In genomic region chr22:46703166-46703995, GRCh38 we compare ENCODE assay signal across 19 cellular contexts. TPM values are rescaled to one million over a fixed set of nuclear protein-coding genes. Genes with fewer than 3 reads are reported as not detected.
A peak's percentile ranks its signal among the peaks of the same experiment; 100 is the strongest.
DNase-seq lines count a peak whose midpoint lies in the region; ATAC-seq, FAIRE-seq and TF ChIP-seq lines count a peak whose summit lies in the region.
"Had no signal": no experiment of that assay in that cellular context is flagged by ENCODE, and none has a peak within 500 bp of the region (broad histone marks: within the 10 kb centered on the region; RNA-seq: fewer than 3 reads in every experiment).

No MANE protein-coding gene starts in this region.

- POLR2A ChIA-PET in K562 (lab: Yijun Ruan, JAX): interaction anchor here (0.6 to 0.7 kb wide), 2 partner anchors 15 to 555 kb away, joined by 3 to 4 read pairs; no protein-coding TSS in a partner anchor
- POLR2A ChIA-PET in CD4-positive, alpha-beta T cell (lab: Charles Lee): no interaction called here

- TF ChIP-seq POLR2A in K562 (conservative IDR thresholded peaks at IDR 0.05) (no peak), H54 (IDR thresholded peaks at IDR 0.05; ENCODE audit: low read depth, low read length) (no peak)

- in situ Hi-C loops in K562 (cut with MboI): loop anchor here (10.0 kb wide), 1 partner anchor 1509 kb away; no protein-coding TSS in a partner anchor

- H3K4me2 ChIP-seq in K562 (ENCODE audit: insufficient read depth, low read length): no peak overlapping the region
- no peak overlapping the region for H3K4me2 ChIP-seq in neural progenitor cell

- TF ChIP-seq CTCF in K562 (IDR thresholded peaks at IDR 0.05 in 2 of 3, conservative IDR thresholded peaks at IDR 0.05 in 1 of 3; ENCODE audit: insufficient read depth in 2 of 3, low read depth in 1 of 3, low read length in 3 of 3) (no peak), neural progenitor cell (IDR thresholded peaks at IDR 0.05) (no peak)
- TF ChIP-seq CTCF in CD4-positive, alpha-beta T cell (IDR thresholded peaks at IDR 0.05): no peak

- no peaks in the 10 kb centered on the region for H3K9me3 ChIP-seq in K562 (replicated peaks; ENCODE audit: control insufficient read depth, insufficient read depth, low read depth, low read length)
- H3K9me3 ChIP-seq in neural progenitor cell (ENCODE audit: low read depth): no peaks in the 10 kb centered on the region
- no peaks in the 10 kb centered on the region for H3K9me3 ChIP-seq in CD4-positive, alpha-beta T cell (ENCODE audit: control insufficient read depth, low read length)
- H3K9me3 ChIP-seq: MG63 had no signal

- intact Hi-C loops in K562 (cut with micrococcal nuclease): no loop called here
- intact Hi-C loops in CD4-positive, alpha-beta T cell (cut with DNase I, micrococcal nuclease): no loop called here

- H3K4me1 ChIP-seq in K562 (replicated peaks in 1 of 2; ENCODE audit: control insufficient read depth in 2 of 2, insufficient read depth in 2 of 2, low read length in 2 of 2) (no peaks in the 10 kb centered on the region), neural progenitor cell (no peaks in the 10 kb centered on the region)

- H3F3A ChIP-seq in neural progenitor cell (ENCODE audit: low read depth): no peaks in the 10 kb centered on the region

- peaks cover 39% of the 10 kb centered on the region for H3K36me3 Mint-ChIP-seq in neural progenitor cell
- H3K36me3 Mint-ChIP-seq in CD4-positive, alpha-beta T cell (ENCODE audit: low read depth): peaks cover 91% of the 10 kb centered on the region

- no peaks in the 10 kb centered on the region for H3K79me2 ChIP-seq in K562 (ENCODE audit: control insufficient read depth, insufficient read depth, low read length)
- no peaks in the 10 kb centered on the region for H3K79me2 ChIP-seq in neural progenitor cell (ENCODE audit: low read depth)

- H4K20me1 ChIP-seq in K562 (replicated peaks; ENCODE audit: control insufficient read depth, insufficient read depth, low read length) (no peaks in the 10 kb centered on the region), neural progenitor cell (ENCODE audit: low read depth) (peaks cover 5% of the 10 kb centered on the region)

- H3K4me3 Mint-ChIP-seq in stimulated activated naive CD8-positive, alpha-beta T cell treated with anti-CD3 and anti-CD28 coated beads, Interleukin-15, amount 100 ng/mL, for 72 hours: no peak overlapping the region
- H3K4me3 Mint-ChIP-seq in neural progenitor cell: peak overlapping the region; percentile 30
- no peak overlapping the region for H3K4me3 Mint-ChIP-seq in CD4-positive, alpha-beta T cell
- H3K4me3 Mint-ChIP-seq: CD8-positive, alpha-beta memory T cell had no signal

- H2AFZ ChIP-seq in K562 (ENCODE audit: low read depth, low read length): no peak overlapping the region
- no peak overlapping the region for H2AFZ ChIP-seq in neural progenitor cell (replicated peaks)

- FAIRE-seq in K562 (lab: Jason Lieb, UNC) (no peak), H54 (lab: Jason Lieb, UNC) (no peak)

- no peaks in the 10 kb centered on the region for H3K27me3 ChIP-seq in K562 (ENCODE audit: control insufficient read depth in 2 of 2, insufficient read depth in 2 of 2, low read length in 2 of 2)
- H3K27me3 ChIP-seq in neural progenitor cell: no peaks in the 10 kb centered on the region
- H3K27me3 ChIP-seq in CD4-positive, alpha-beta T cell (ENCODE audit: control insufficient read depth, insufficient read depth, low read length): no peaks in the 10 kb centered on the region
- H3K27me3 ChIP-seq: MG63 had no signal

- WGBS in K562 (ENCODE audit: insufficient coverage, low coverage, missing lambda C conversion rate): 82% methylated on average over 10 of the region's 26 CpGs

- no peak for ATAC-seq in stimulated activated naive CD8-positive, alpha-beta T cell treated with anti-CD3 and anti-CD28 coated beads, Interleukin-15, amount 100 ng/mL, for 72 hours
- ATAC-seq in stimulated activated naive CD8-positive, alpha-beta T cell treated with anti-CD3 and anti-CD28 coated beads, Interleukin-15, Interleukin-2, amounts not matched to agents 100 U/mL and 50 U/mL, for 24 hours: no peak
- ATAC-seq in K562 (no peak), HG02763 (IDR thresholded peaks at IDR 0.05; ENCODE audit: unreplicated experiment) (no peak)
- no peak for ATAC-seq in CD4-positive, alpha-beta T cell (ENCODE audit: poor library complexity)
- ATAC-seq: PC-3 had no signal

- DNase-seq in stimulated activated naive CD8-positive, alpha-beta T cell treated with anti-CD3 and anti-CD28 coated beads, Interleukin-15, amount 100 ng/mL, for 72 hours: no peak
- no peak for DNase-seq in stimulated activated naive CD8-positive, alpha-beta T cell treated with anti-CD3 and anti-CD28 coated beads, Interleukin-15, Interleukin-2, amounts not matched to agents 100 U/mL and 50 U/mL, for 24 hours
- no peak for DNase-seq in K562 (ENCODE audit: extremely low read depth in 1 of 4, low spot score in 3 of 4)
- DNase-seq in neural progenitor cell (ENCODE audit: low spot score): no peak
- DNase-seq in H54 (ENCODE audit: insufficient read length, low spot score): no peak
- no peak for DNase-seq in CD4-positive, alpha-beta T cell
- DNase-seq: CD8-positive, alpha-beta memory T cell; DMS53; GDM1; GOT3; MG63; NCI-H1048; NCI-H1417 treated with DMSO at 0.1 percent for 48 hours; NCI-H187; NCI-H446 treated with DMSO at 0.1 percent for 48 hours; NCI-H526 treated with DMSO at 0.1 percent for 48 hours; PC-3; SHP77 had no signal

- no peaks in the 10 kb centered on the region for H3K27me3 Mint-ChIP-seq in stimulated activated naive CD8-positive, alpha-beta T cell treated with anti-CD3 and anti-CD28 coated beads, Interleukin-15, amount 100 ng/mL, for 72 hours
- no peaks in the 10 kb centered on the region for H3K27me3 Mint-ChIP-seq in neural progenitor cell (ENCODE audit: insufficient read depth, low read depth)
- H3K27me3 Mint-ChIP-seq in CD4-positive, alpha-beta T cell: no peaks in the 10 kb centered on the region
- H3K27me3 Mint-ChIP-seq: CD8-positive, alpha-beta memory T cell had no signal

- H3K4me3 ChIP-seq in K562: no peak overlapping the region
- no peak overlapping the region for H3K4me3 ChIP-seq in neural progenitor cell
- H3K4me3 ChIP-seq: MG63 had no signal

- no peak for TF ChIP-seq RAD21 in K562 (CRISPR knock-in tag; conservative IDR thresholded peaks at IDR 0.05 in 1 of 2, IDR thresholded peaks at IDR 0.05 in 1 of 2)

- peaks cover 11% of the 10 kb centered on the region for H3K4me1 Mint-ChIP-seq in stimulated activated naive CD8-positive, alpha-beta T cell treated with anti-CD3 and anti-CD28 coated beads, Interleukin-15, amount 100 ng/mL, for 72 hours
- H3K4me1 Mint-ChIP-seq in neural progenitor cell: peaks cover 13% of the 10 kb centered on the region
- H3K4me1 Mint-ChIP-seq in CD4-positive, alpha-beta T cell (ENCODE audit: low read depth): no peaks in the 10 kb centered on the region

- no peak for TF ChIP-seq EP300 in K562 (IDR thresholded peaks at IDR 0.05; ENCODE audit: low read length)

- no TSS peak for BruUV-seq in K562 (replicated peaks; lab: Mats Ljungman, UMichigan)

- H3K27ac ChIP-seq in K562 (ENCODE audit: extremely low read depth, low read depth, low read length) (no peak overlapping the region), neural progenitor cell (no peak overlapping the region)
- no peak overlapping the region for H3K27ac ChIP-seq in CD4-positive, alpha-beta T cell (ENCODE audit: low read depth, low read length)

- H3K9me3 Mint-ChIP-seq in stimulated activated naive CD8-positive, alpha-beta T cell treated with anti-CD3 and anti-CD28 coated beads, Interleukin-15, amount 100 ng/mL, for 72 hours: no peaks in the 10 kb centered on the region
- no peaks in the 10 kb centered on the region for H3K9me3 Mint-ChIP-seq in neural progenitor cell
- H3K9me3 Mint-ChIP-seq in CD4-positive, alpha-beta T cell: no peaks in the 10 kb centered on the region
- H3K9me3 Mint-ChIP-seq: CD8-positive, alpha-beta memory T cell had no signal

- H3K36me3 ChIP-seq in K562 (ENCODE audit: control insufficient read depth, insufficient read depth, low read length) (peaks cover 25% of the 10 kb centered on the region; the same call in 1 of the 3 replicates), neural progenitor cell (no peaks in the 10 kb centered on the region)

- no peaks in the 10 kb centered on the region for H3K9me1 ChIP-seq in K562 (ENCODE audit: control insufficient read depth, insufficient read depth, low read length)

- H3K9ac ChIP-seq in K562 (ENCODE audit: insufficient read depth in 1 of 2, low read depth in 2 of 2, low read length in 2 of 2): no peak overlapping the region
- no peak overlapping the region for H3K9ac ChIP-seq in neural progenitor cell

- CTCF ChIA-PET in K562 (lab: Yijun Ruan, JAX; ENCODE audit: low intra/inter-chr PET ratio): no interaction called here
- CTCF ChIA-PET in CD4-positive, alpha-beta T cell (lab: Charles Lee): no interaction called here

- H3K27ac Mint-ChIP-seq in stimulated activated naive CD8-positive, alpha-beta T cell treated with anti-CD3 and anti-CD28 coated beads, Interleukin-15, amount 100 ng/mL, for 72 hours: peak overlapping the region; percentile 46 to 71
- H3K27ac Mint-ChIP-seq in neural progenitor cell: no peak overlapping the region
- H3K27ac Mint-ChIP-seq in CD4-positive, alpha-beta T cell: no peak overlapping the region

RNA-seq across cellular contexts. Expression of gene CERK, which starts 34.7 kb away (rescaled TPM):
- total RNA-seq in K562 (2011; cell fraction: chromatin; rRNA removed; ENCODE audit: low replicate concordance): 19.9 and 29.6 TPM in 2 replicates
- 16.8 and 18.6 TPM in 2 replicates for total RNA-seq in K562 (2011; cell fraction: nucleolus; rRNA removed)
- total RNA-seq in K562 (2011; cell fraction: nucleoplasm; rRNA removed): 22.0 and 23.9 TPM in 2 replicates
- 10.7 and 12.2 TPM in 2 replicates for total RNA-seq in K562 (2014; rRNA removed)
- total RNA-seq in K562 (2014; rRNA removed; fragmentation: Illumina TruSeq; extraction: Trizol): 7.3 and 8.0 TPM in 2 replicates
- 14.5 and 14.9 TPM in 2 replicates for total RNA-seq in K562 (2015; rRNA removed; fragmentation: Illumina TruSeq; extraction: Trizol)
- total RNA-seq in K562 (2021): 9.9 and 12.5 TPM in 2 replicates
- 11.8 and 12.7 TPM in 2 replicates for polyA plus RNA-seq in K562 (2011; rRNA removed)
- 10.9 and 13.7 TPM in 2 replicates for polyA plus RNA-seq in K562 (2011; cell fraction: cytosol; rRNA removed)
- 9.6 and 10.3 TPM in 2 replicates for polyA plus RNA-seq in K562 (2011; cell fraction: nucleus; rRNA removed)
- polyA plus RNA-seq in K562 (2012): 10.9 and 13.1 TPM in 2 replicates
- polyA plus RNA-seq in K562 (2014; fragmentation: Illumina TruSeq; extraction: Trizol): 8.0 and 8.7 TPM in 2 replicates
- 1 to 10 TPM; 1.1 to 1.3 TPM for polyA plus RNA-seq in K562 (2014; fragmentation: Nextera tagmentation; extraction: Ambion mirVana)
- polyA plus RNA-seq in K562 (2014; rRNA removed): 8.3 and 8.6 TPM in 2 replicates
- polyA minus RNA-seq in K562 (2011; rRNA and poly(A)+ RNA removed): 13.6 and 15.8 TPM in 2 replicates
- polyA minus RNA-seq in K562 (2011; cell fraction: cytosol; rRNA and poly(A)+ RNA removed): 9.7 and 12.5 TPM in 2 replicates
- 6.2 and 12.6 TPM in 2 replicates for polyA minus RNA-seq in K562 (2011; cell fraction: nucleus; rRNA and poly(A)+ RNA removed)
- total RNA-seq in neural progenitor cell (ENCODE audit: low replicate concordance): 53.6 and 80.6 TPM in 2 replicates
- 10 to 100 TPM; 84.6 to 88.5 TPM for total RNA-seq in CD4-positive, alpha-beta T cell

RNA-seq across cellular contexts. Expression of gene TBC1D22A, which starts 59.1 kb away (rescaled TPM):
- total RNA-seq in K562 (2011; cell fraction: chromatin; rRNA removed; ENCODE audit: low replicate concordance): 31.5 and 43.3 TPM in 2 replicates
- 21.1 and 22.2 TPM in 2 replicates for total RNA-seq in K562 (2011; cell fraction: nucleolus; rRNA removed)
- 21.2 and 22.4 TPM in 2 replicates for total RNA-seq in K562 (2011; cell fraction: nucleoplasm; rRNA removed)
- total RNA-seq in K562 (2014; rRNA removed) (5.2 and 8.2 TPM in 2 replicates), K562 (2014; rRNA removed; fragmentation: Illumina TruSeq; extraction: Trizol) (1.9 and 2.4 TPM in 2 replicates), K562 (2015; rRNA removed; fragmentation: Illumina TruSeq; extraction: Trizol) (3.1 and 3.3 TPM in 2 replicates), K562 (2021) (11.5 and 12.6 TPM in 2 replicates), neural progenitor cell (ENCODE audit: low replicate concordance) (9.8 and 10.6 TPM in 2 replicates)
- polyA plus RNA-seq in K562 (2011; rRNA removed) (7.5 and 10.0 TPM in 2 replicates), K562 (2014; fragmentation: Illumina TruSeq; extraction: Trizol) (5.6 and 5.8 TPM in 2 replicates), K562 (2014; fragmentation: Nextera tagmentation; extraction: Ambion mirVana) (under 1 TPM; 0.20 to 0.34 TPM), K562 (2014; rRNA removed) (7.1 and 7.9 TPM in 2 replicates)
- polyA plus RNA-seq in K562 (2011; cell fraction: cytosol; rRNA removed): 7.8 and 8.5 TPM in 2 replicates
- 9.0 and 10.7 TPM in 2 replicates for polyA plus RNA-seq in K562 (2011; cell fraction: nucleus; rRNA removed)
- polyA plus RNA-seq in K562 (2012): 8.6 and 10.2 TPM in 2 replicates
- polyA minus RNA-seq in K562 (2011; rRNA and poly(A)+ RNA removed): 8.5 and 9.0 TPM in 2 replicates
- polyA minus RNA-seq in K562 (2011; cell fraction: cytosol; rRNA and poly(A)+ RNA removed): 5.6 and 15.4 TPM in 2 replicates
- polyA minus RNA-seq in K562 (2011; cell fraction: nucleus; rRNA and poly(A)+ RNA removed): 7.1 and 12.8 TPM in 2 replicates
- 10 to 100 TPM; 27.1 to 31.7 TPM for total RNA-seq in CD4-positive, alpha-beta T cell

Comparison
In these comparisons a context has a peak if more than half of its experiments do, and no peak if none do; other contexts are left out.
1. H3K27ac Mint-ChIP-seq: peak in stimulated activated naive CD8-positive, alpha-beta T cell treated with anti-CD3 and anti-CD28 coated beads, Interleukin-15, amount 100 ng/mL, for 72 hours (2 of 2); none in neural progenitor cell (single experiment) and CD4-positive, alpha-beta T cell (single experiment).